1 cellular context compared by ENCODE assay signal in the genomic region with DNA sequence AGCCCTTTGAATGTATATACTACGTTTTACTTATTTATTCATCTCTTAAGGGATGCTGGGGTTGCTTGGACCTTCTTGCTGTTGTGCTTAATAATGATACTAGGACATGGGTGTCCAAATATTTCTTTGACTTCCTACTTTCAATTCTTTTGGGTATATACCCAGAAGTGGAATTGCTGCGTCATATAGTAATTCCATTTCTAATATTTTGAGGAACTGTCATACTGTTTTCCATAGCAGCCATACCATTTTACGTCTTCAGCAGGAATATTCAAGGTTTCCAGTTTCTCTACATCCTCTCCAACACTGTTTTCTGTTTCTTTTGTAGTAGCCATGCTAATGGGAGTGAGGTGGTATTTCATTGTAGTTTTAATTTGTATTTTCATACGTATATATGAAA.
TF ChIP-seq lines count a peak whose summit lies in the region.

No MANE protein-coding gene starts in this region.

TF ChIP-seq in SK-N-SH, 30 proteins besides CTCF, POLR2A, EP300 and RAD21 (continued from another document):
- TF ChIP-seq, protein P1, sequence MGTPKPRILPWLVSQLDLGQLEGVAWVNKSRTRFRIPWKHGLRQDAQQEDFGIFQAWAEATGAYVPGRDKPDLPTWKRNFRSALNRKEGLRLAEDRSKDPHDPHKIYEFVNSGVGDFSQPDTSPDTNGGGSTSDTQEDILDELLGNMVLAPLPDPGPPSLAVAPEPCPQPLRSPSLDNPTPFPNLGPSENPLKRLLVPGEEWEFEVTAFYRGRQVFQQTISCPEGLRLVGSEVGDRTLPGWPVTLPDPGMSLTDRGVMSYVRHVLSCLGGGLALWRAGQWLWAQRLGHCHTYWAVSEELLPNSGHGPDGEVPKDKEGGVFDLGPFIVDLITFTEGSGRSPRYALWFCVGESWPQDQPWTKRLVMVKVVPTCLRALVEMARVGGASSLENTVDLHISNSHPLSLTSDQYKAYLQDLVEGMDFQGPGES (IDR thresholded peaks at IDR 0.05; ENCODE audit: low read depth, low read length): no peak
- TF ChIP-seq, protein P2, sequence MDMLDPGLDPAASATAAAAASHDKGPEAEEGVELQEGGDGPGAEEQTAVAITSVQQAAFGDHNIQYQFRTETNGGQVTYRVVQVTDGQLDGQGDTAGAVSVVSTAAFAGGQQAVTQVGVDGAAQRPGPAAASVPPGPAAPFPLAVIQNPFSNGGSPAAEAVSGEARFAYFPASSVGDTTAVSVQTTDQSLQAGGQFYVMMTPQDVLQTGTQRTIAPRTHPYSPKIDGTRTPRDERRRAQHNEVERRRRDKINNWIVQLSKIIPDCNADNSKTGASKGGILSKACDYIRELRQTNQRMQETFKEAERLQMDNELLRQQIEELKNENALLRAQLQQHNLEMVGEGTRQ (IDR thresholded peaks at IDR 0.05; ENCODE audit: borderline replicate concordance, low read depth, low read length): no peak
- no peak for TF ChIP-seq MEF2A (IDR thresholded peaks at IDR 0.05; ENCODE audit: borderline replicate concordance, low read depth)
- no peak for TF ChIP-seq MXI1 (IDR thresholded peaks at IDR 0.05; ENCODE audit: low read depth, low read length)
- TF ChIP-seq FOXM1 (IDR thresholded peaks at IDR 0.05; ENCODE audit: low read depth): no peak
- TF ChIP-seq EZH2phosphoT487 (IDR thresholded peaks at IDR 0.05; ENCODE audit: borderline replicate concordance, low read depth): no peak
- TF ChIP-seq SIN3A (IDR thresholded peaks at IDR 0.05; ENCODE audit: borderline replicate concordance, low read depth, low read length): no peak
- TF ChIP-seq TEAD4 (IDR thresholded peaks at IDR 0.05; ENCODE audit: borderline replicate concordance, insufficient read depth): no peak
TF ChIP-seq in SK-N-SH: peak in this region for 0.
